In the genomic region with DNA sequence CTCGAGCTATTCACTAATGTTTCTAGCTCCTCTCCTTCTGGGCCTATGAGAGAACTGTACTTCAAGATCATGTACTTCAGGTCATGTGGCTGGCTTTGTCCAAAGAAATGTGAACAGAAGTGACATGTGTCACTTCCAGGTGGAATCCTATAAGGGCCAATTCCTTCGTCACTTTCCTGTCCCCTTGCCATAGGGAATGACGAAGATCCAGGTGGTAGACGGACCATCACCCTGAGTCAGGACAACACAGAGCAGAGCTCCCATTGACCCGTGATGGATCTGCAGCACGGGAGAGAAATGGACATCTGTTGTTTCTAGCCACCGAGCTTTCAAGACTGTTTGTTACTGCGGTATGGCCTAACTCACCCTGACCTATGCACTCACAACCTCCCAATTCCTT, we compare ENCODE assay signal across 25 cellular contexts.
"Had no signal": no experiment of that assay in that cellular context is flagged by ENCODE, and none has a peak within 500 bp of the region (broad histone marks: within the 10 kb centered on the region; RNA-seq: fewer than 3 reads in every experiment).

No MANE protein-coding gene starts in this region.

- H3K36me3 ChIP-seq: lower lobe of right lung, right lobe of liver, tibial artery, upper lobe of left lung, uterus had no signal

- H3K27me3 ChIP-seq: right lobe of liver, testis, tibial artery, upper lobe of left lung, uterus had no signal

- H3K4me3 ChIP-seq: coronary artery, lower lobe of right lung, right lobe of liver, testis, tibial artery, upper lobe of left lung, uterus had no signal

- H3K4me3 Mint-ChIP-seq: effector memory CD8-positive, alpha-beta T cell; immature natural killer cell; naive thymus-derived CD8-positive, alpha-beta T cell; nephron progenitor cell had no signal

- H3K36me3 Mint-ChIP-seq: immature natural killer cell; naive thymus-derived CD8-positive, alpha-beta T cell had no signal

- FAIRE-seq: endometrium, frontal cortex, small intestine had no signal

- H3K9me3 Mint-ChIP-seq: nephron progenitor cell had no signal

- H3K4me1 Mint-ChIP-seq: immature natural killer cell; naive thymus-derived CD8-positive, alpha-beta T cell; nephron progenitor cell had no signal

- H3K4me1 ChIP-seq: lower lobe of right lung, right lobe of liver, testis, upper lobe of left lung, uterus had no signal

- ATAC-seq: effector memory CD8-positive, alpha-beta T cell; left ventricle myocardium superior; lower lobe of right lung; naive thymus-derived CD8-positive, alpha-beta T cell; right lobe of liver had no signal

- H3K27ac Mint-ChIP-seq: effector memory CD8-positive, alpha-beta T cell; immature natural killer cell; naive thymus-derived CD8-positive, alpha-beta T cell; nephron progenitor cell had no signal

- H3K9me3 ChIP-seq: lower lobe of right lung, right lobe of liver, testis, tibial artery, upper lobe of left lung, uterus had no signal

- DNase-seq: dermis blood vessel endothelial cell; effector memory CD8-positive, alpha-beta T cell; hypothalamus; immature natural killer cell; islet precursor cell; left ventricle myocardium superior; lower lobe of right lung; naive thymus-derived CD8-positive, alpha-beta T cell; nephron progenitor cell; nucleus accumbens; right lobe of liver; small intestine; stimulated activated CD4-positive, alpha-beta T cell treated with anti-CD3 and anti-CD28 coated beads, Interleukin-12 subunit alpha, Interleukin-12 subunit beta, amount 100 ng/mL, for 4 hours; stimulated activated CD4-positive, alpha-beta T cell treated with anti-CD3 and anti-CD28 coated beads, Interleukin-1b, Interleukin-23, amount 100 ng/mL, for 48 hours; stimulated activated CD4-positive, alpha-beta T cell treated with anti-CD3 and anti-CD28 coated beads, Interleukin-4, amount 100 ng/mL, for 1 hour; stimulated activated CD8-positive, alpha-beta memory T cell treated with anti-CD3 and anti-CD28 coated beads, Interleukin-4, amount 100 ng/mL, for 48 hours; stimulated activated naive CD4-positive, alpha-beta T cell treated with Interleukin-2 at 50 U/mL for 16 hours; substantia nigra; testis; tibial artery; upper lobe of left lung; uterus had no signal

- H3K27ac ChIP-seq: coronary artery, lower lobe of right lung, right lobe of liver, testis, tibial artery, upper lobe of left lung, uterus had no signal
